Comparison of ENCODE assay signal across 8 cellular contexts in the genomic region with DNA sequence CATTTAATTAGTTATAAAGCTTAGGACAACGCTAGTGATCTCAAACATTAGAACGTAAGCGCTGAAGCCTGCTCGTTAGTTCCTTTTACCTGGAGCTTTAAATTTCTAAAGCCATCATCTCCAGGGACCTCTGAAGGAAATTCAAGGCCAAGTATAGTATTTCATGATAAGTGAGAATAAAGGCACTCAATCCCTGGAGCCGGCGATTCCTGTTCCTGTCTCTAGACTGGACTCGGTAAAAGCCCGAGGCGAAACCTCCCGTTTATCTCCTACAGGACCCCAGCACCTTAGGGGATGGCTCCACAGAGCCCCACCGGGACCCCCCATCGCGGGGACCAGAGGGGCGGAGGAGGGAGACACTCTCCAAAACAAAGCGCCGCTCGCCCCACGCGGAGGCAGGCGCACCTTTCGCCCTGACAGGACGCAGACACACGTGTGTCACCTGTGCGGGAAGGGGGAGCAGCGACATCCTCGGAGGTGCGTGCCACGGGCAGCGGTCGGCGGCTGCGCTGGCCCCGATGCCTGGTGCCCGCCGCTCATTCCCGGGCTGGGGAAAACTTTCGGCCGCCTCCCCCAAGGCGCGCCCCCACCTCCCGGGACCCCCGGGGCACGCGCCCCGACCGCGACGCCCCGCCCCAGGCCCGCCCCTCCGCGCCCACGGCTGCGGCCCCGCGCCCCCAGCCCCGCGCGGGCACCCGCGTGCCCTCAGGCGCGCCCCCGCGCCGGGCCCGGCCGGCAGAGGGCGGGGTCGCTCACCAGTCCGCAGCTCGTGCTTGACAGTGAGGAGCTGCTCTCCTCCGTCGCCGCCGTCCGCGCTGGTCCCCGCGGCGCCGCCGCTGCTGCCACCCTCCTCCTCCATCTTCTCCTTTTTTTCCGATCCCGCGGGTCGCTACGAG.
DNase-seq lines count a peak whose midpoint lies in the region; ATAC-seq and TF ChIP-seq lines count a peak whose summit lies in the region.

No MANE protein-coding gene starts in this region.

- H3K27ac ChIP-seq in WERI-Rb-1, result peak overlapping the region; percentile 99

- ATAC-seq in HG02588 (IDR thresholded peaks at IDR 0.05; ENCODE audit: unreplicated experiment), result peak; percentile 31

- H3K4me3 ChIP-seq in WERI-Rb-1 (ENCODE audit: low read depth, low read length), result peak overlapping the region; percentile 94

- in situ Hi-C loops in T47D (cut with HindIII; ENCODE audit: low pct_unique_long_range_greater_than_20kb, low sequenced_read_pairs), result no loop called here

- peaks cover 3% of the 10 kb centered on the region for H3K36me3 ChIP-seq in WERI-Rb-1

- DNase-seq in NCI-H1092 treated with DMSO at 0.1 percent for 48 hours (lab: John Stamatoyannopoulos, UW) (peak; percentile 86), WERI-Rb-1 (peak; percentile 29), T47D (ENCODE audit: low read depth in 1 of 2, low spot score in 1 of 2) (peak; percentile 58 to 69), inferior parietal cortex (ENCODE audit: extremely low spot score) (peak; percentile 40), SIG-M5 treated with dmso at 0.1 percent for 504 hours (lab: John Stamatoyannopoulos, UW; ENCODE audit: unreplicated experiment) (no peak)
- peak in 2 of 3 donors; percentile 16 to 48 for DNase-seq in stimulated activated CD4-positive, alpha-beta T cell treated with anti-CD3 and anti-CD28 coated beads, Interleukin-12 subunit alpha, Interleukin-12 subunit beta, amount 100 ng/mL, for 48 hours (ENCODE audit: low read depth in 2 of 3, low spot score in 1 of 3)

- TF ChIP-seq CTCF in GM12874 (IDR thresholded peaks at IDR 0.05; ENCODE audit: insufficient read depth, low read depth, low read length) (0 out of 2 replicates have a peak, but pooled peaks have one; percentile 10), WERI-Rb-1 (IDR thresholded peaks at IDR 0.05; ENCODE audit: low read depth, low read length) (peak; percentile 32; the same call in 1 of the 2 replicates)

- H3K9me3 ChIP-seq in WERI-Rb-1 (ENCODE audit: severe bottlenecking), result no peaks in the 10 kb centered on the region

- no peaks in the 10 kb centered on the region for H3K27me3 ChIP-seq in WERI-Rb-1 (ENCODE audit: insufficient read depth, low read depth, severe bottlenecking)
